8 cellular contexts compared by ENCODE assay signal in the genomic region with DNA sequence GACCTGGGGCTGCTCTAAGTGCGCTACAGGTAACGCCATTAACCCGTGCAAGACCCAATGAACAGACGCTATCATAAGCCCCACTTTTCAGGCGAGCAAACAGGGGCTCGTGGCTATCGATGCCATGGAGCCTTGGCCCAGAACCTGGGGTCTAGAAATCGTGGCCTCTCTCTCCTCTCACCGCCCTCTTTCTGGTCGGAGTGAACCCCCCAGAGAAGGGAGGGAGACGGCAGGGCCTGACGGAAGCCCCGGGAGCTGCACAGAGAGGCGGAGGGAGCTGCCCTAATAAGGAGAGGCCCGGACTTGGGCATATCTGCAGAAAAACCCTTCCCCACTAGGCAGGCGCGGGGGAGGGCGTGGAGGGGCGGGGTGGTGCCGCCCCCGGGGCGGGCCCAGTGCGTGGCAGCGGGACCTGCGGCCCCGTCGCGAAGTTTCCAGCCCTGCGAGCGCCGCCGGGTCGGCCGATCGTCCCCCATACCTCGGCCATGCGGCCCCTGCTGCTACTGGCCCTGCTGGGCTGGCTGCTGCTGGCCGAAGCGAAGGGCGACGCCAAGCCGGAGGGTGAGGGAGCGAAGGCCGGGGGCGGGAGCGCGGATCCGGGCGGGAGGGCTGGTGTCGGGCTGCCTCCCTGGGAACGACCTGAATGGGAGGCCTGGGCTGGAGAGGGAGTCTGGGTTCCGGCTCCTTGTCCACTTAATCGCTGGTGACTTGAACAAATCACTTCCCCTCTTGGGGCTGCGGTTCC. TPM values are rescaled to one million over a fixed set of nuclear protein-coding genes. Genes with fewer than 3 reads are reported as not detected.
DNase-seq lines count a peak whose midpoint lies in the region; ATAC-seq and TF ChIP-seq lines count a peak whose summit lies in the region.

TSS of gene PLOD1 (plus strand) at position 423 of the 745 bp plus-strand sequence. CDS start at position 486, 63 bp downstream.

- no peaks in the 10 kb centered on the region for H3K9me3 Mint-ChIP-seq in Calu3 (ENCODE audit: low read depth, unreplicated experiment)

- H3K36me3 ChIP-seq in HUES48 (ENCODE audit: control insufficient read depth, insufficient read depth, low read length) = no peaks in the 10 kb centered on the region
- no peaks in the 10 kb centered on the region for H3K36me3 ChIP-seq in PC-9 (ENCODE audit: low read depth)
- peaks cover 0 to 3% of the 10 kb centered on the region in 2 donors for H3K36me3 ChIP-seq in esophagus (ENCODE audit: control insufficient read depth in 2 of 2, insufficient read depth in 2 of 2, low read length in 1 of 2)
- H3K36me3 ChIP-seq in muscle layer of colon (ENCODE audit: insufficient read depth, low read length) = no peaks in the 10 kb centered on the region

- no peaks in the 10 kb centered on the region for H4K20me1 ChIP-seq in PC-9 (ENCODE audit: insufficient read depth)

- no peaks in the 10 kb centered on the region for H3K79me2 ChIP-seq in PC-9 (ENCODE audit: low read depth)

- H3K4me1 ChIP-seq in HUES48 (ENCODE audit: control insufficient read depth, insufficient read depth, low read length) (peaks cover 14% of the 10 kb centered on the region), PC-9 (replicated peaks; ENCODE audit: insufficient read depth) (0 out of 2 replicates have a peak, but pooled peaks cover 5% of the 10 kb centered on the region), esophagus (ENCODE audit: control insufficient read depth in 2 of 2, insufficient read depth in 2 of 2, low read length in 1 of 2) (peaks cover 2% of the 10 kb centered on the region in 2 donors), muscle layer of colon (ENCODE audit: insufficient read depth, low read length) (peaks cover 34% of the 10 kb centered on the region)

- ATAC-seq in GM21390 (IDR thresholded peaks at IDR 0.05; ENCODE audit: unreplicated experiment) = peak; percentile 87

- no peaks in the 10 kb centered on the region for H3K4me1 Mint-ChIP-seq in Calu3 (ENCODE audit: low read depth, unreplicated experiment)

- CTCF ChIA-PET in Calu3 (lab: Charles Lee) = no interaction called here
- CTCF ChIA-PET in PC-9 (lab: Charles Lee) = interaction anchor here (0.6 kb wide), 2 partner anchors 27 to 573 kb away, joined by 7 to 8 read pairs; no protein-coding TSS in a partner anchor

- no peaks in the 10 kb centered on the region for H3F3A ChIP-seq in PC-9 (ENCODE audit: insufficient read depth, low read depth)

- H3K9ac ChIP-seq in HUES48 (ENCODE audit: low read depth, low read length) = peak within 1 kb of the TSS; percentile 93
- H3K9ac ChIP-seq in muscle layer of colon (ENCODE audit: low read length) = peak within 1 kb of the TSS; percentile 89

- H2AFZ ChIP-seq in PC-9 = peak within 1 kb of the TSS; percentile 97

- H3K27ac ChIP-seq in HUES48 (ENCODE audit: low read depth, low read length) = peak within 1 kb of the TSS; percentile 85
- no peak within 1 kb of the TSS for H3K27ac ChIP-seq in PC-9
- H3K27ac ChIP-seq in esophagus (ENCODE audit: low read depth in 2 of 2, low read length in 1 of 2) = peak within 1 kb of the TSS; percentile 85 to 87
- H3K27ac ChIP-seq in muscle layer of colon (ENCODE audit: low read depth, low read length) = peak within 1 kb of the TSS; percentile 98

- intact Hi-C loops in Calu3 (cut with micrococcal nuclease; ENCODE audit: unreplicated experiment) (no loop called here), PC-9 (cut with micrococcal nuclease; ENCODE audit: unreplicated experiment) (loop anchor here (5.0 kb wide), 1 partner anchor 48 kb away; the partner anchor contains the start of gene MFN2)

- peak within 1 kb of the TSS; percentile 73 for H3K4me3 ChIP-seq in HUES48 (ENCODE audit: low read depth, low read length)
- H3K4me3 ChIP-seq in PC-9 = peak within 1 kb of the TSS; percentile 63
- peak within 1 kb of the TSS; percentile 80 to 88 for H3K4me3 ChIP-seq in esophagus (ENCODE audit: low read depth in 1 of 2, low read length in 2 of 2)
- peak within 1 kb of the TSS; percentile 40 to 74 for H3K4me3 ChIP-seq in muscle layer of colon (ENCODE audit: low read depth in 1 of 2, low read length in 2 of 2)

- POLR2A ChIA-PET in PC-9 (lab: Charles Lee; ENCODE audit: unreplicated experiment) = interaction anchor here (0.6 to 1.0 kb wide), 6 partner anchors 10 to 164 kb away, joined by 3 to 39 read pairs (median 6); partner anchors contain the start of gene MFN2

- WGBS in esophagus, 2 donors = 0 to 1% methylated on average over 36 to 54 of the region's 54 CpGs

- no peaks in the 10 kb centered on the region for H3K9me2 ChIP-seq in PC-9 (ENCODE audit: insufficient read depth)

- peak within 1 kb of the TSS; percentile 63 for H3K4me3 Mint-ChIP-seq in Calu3 (ENCODE audit: low read depth, unreplicated experiment)

- TF ChIP-seq CTCF in Calu3 (IDR thresholded peaks at IDR 0.05; ENCODE audit: unreplicated experiment) = no peak
- TF ChIP-seq CTCF in PC-9 (conservative IDR thresholded peaks at IDR 0.05) = no peak

- no peaks in the 10 kb centered on the region for H3K27me3 Mint-ChIP-seq in Calu3 (ENCODE audit: unreplicated experiment)

- H3K27ac Mint-ChIP-seq in Calu3 (ENCODE audit: unreplicated experiment) = no peak within 1 kb of the TSS

- peak within 1 kb of the TSS; percentile 91 for H3K4me2 ChIP-seq in PC-9

- H3K9me3 ChIP-seq in HUES48 (ENCODE audit: control insufficient read depth, insufficient read depth, low read length) = no peaks in the 10 kb centered on the region
- H3K9me3 ChIP-seq in PC-9 (ENCODE audit: insufficient read depth, low read depth) = no peaks in the 10 kb centered on the region
- H3K9me3 ChIP-seq in esophagus (ENCODE audit: control insufficient read depth in 2 of 2, insufficient read depth in 1 of 2, low read depth in 1 of 2, low read length in 1 of 2) = no peaks in the 10 kb centered on the region
- no peaks in the 10 kb centered on the region for H3K9me3 ChIP-seq in muscle layer of colon (ENCODE audit: low read length)

- H3K27me3 ChIP-seq in HUES48 (ENCODE audit: control insufficient read depth, insufficient read depth, low read length) (no peaks in the 10 kb centered on the region), PC-9 (ENCODE audit: insufficient read depth, low read depth) (no peaks in the 10 kb centered on the region), esophagus (ENCODE audit: control insufficient read depth in 1 of 2, insufficient read depth in 2 of 2, low read length in 2 of 2) (no peaks in the 10 kb centered on the region), muscle layer of colon (ENCODE audit: control insufficient read depth in 1 of 2, insufficient read depth in 2 of 2, low read length in 2 of 2) (no peaks in the 10 kb centered on the region)

- peaks cover 10% of the 10 kb centered on the region for H3K36me3 Mint-ChIP-seq in Calu3 (ENCODE audit: insufficient read depth, unreplicated experiment)

- BruUV-seq in Calu3 (replicated peaks; lab: Mats Ljungman, UMichigan) (no TSS peak), PC-9 (replicated peaks; lab: Mats Ljungman, UMichigan) (no TSS peak)

- DNase-seq in Calu3 (peak; percentile 75), PC-9 (peak; percentile 38 to 74)
- DNase-seq in activated T-cell treated with anti-CD3 and anti-CD28 coated beads, Interleukin-2, amount 50 U/mL, for 1 hour = peak; percentile 93
- DNase-seq in stimulated activated CD8-positive, alpha-beta memory T cell treated with anti-CD3 and anti-CD28 coated beads, Interleukin-4, amount 100 ng/mL, for 48 hours = peak; percentile 91

RNA-seq across cellular contexts. Expression of gene PLOD1, which starts in this region (rescaled TPM):
- 77.2 and 80.2 TPM in 2 replicates for total RNA-seq in Calu3 (2022)
- 64.1 and 65.0 TPM in 2 replicates for total RNA-seq in PC-9 (2021)
- polyA plus RNA-seq in esophagus = 10 to 100 TPM; 17.1 to 18.2 TPM
